ENCODE assay signal across 8 cellular contexts in genomic region chr6:1624848-1625341, GRCh38. TPM values are rescaled to one million over a fixed set of nuclear protein-coding genes. Genes with fewer than 3 reads are reported as not detected.
DNase-seq lines count a peak whose midpoint lies in the region; ATAC-seq, FAIRE-seq and TF ChIP-seq lines count a peak whose summit lies in the region.

No MANE protein-coding gene starts in this region.

- peak; percentile 33 to 52 for ATAC-seq in activated T-cell treated with anti-CD3 and anti-CD28 coated beads, Interleukin-2, amount 50 U/mL, for 72 hours (replicated peaks in 1 of 2)
- ATAC-seq in GM12878 (peak; percentile 70), GM19023 (IDR thresholded peaks at IDR 0.05; ENCODE audit: unreplicated experiment) (no peak)
- peak; percentile 52 for ATAC-seq in stimulated activated memory B cell treated with anti-CD40 and anti-IgM and Interleukin-4, amounts not matched to agents 10 μg/mL and 1 μg/mL and 100 μg/mL, for 72 hours

- no peak for TF ChIP-seq POLR2A in GM12878 (IDR thresholded peaks at IDR 0.05; ENCODE audit: low read depth, low read length)

- H3K27me3 ChIP-seq in GM12878 (replicated peaks in 1 of 2; ENCODE audit: control insufficient read depth in 2 of 2, insufficient read depth in 2 of 2, low read length in 1 of 2) = peaks cover 4 to 10% of the 10 kb centered on the region in 2 experiments
- H3K27me3 ChIP-seq in SJCRH30 = no peaks in the 10 kb centered on the region

- H3K27ac ChIP-seq in GM12878 (ENCODE audit: control insufficient read depth, insufficient read depth) = no peak overlapping the region
- no peak overlapping the region for H3K27ac ChIP-seq in SJCRH30

- no peak for TF ChIP-seq RAD21 in GM12878 (IDR thresholded peaks at IDR 0.05; ENCODE audit: insufficient read depth, low read depth, low read length)

- CTCF ChIA-PET in GM12878 (lab: Yijun Ruan, JAX) = interaction anchor here (1.8 kb wide), 1 partner anchor 479 kb away, joined by 7 read pairs; no protein-coding TSS in a partner anchor

- DNase-seq in activated T-cell treated with anti-CD3 and anti-CD28 coated beads, Interleukin-2, amount 50 U/mL, for 72 hours = no peak
- no peak for DNase-seq in activated T-cell treated with anti-CD3 and anti-CD28 coated beads, Interleukin-2, amount 50 U/mL, for 48 hours
- DNase-seq in GM12878 (ENCODE audit: low read depth, low spot score) = no peak
- DNase-seq in immature natural killer cell = no peak
- no peak for DNase-seq in SJCRH30
- no peak for DNase-seq in DMS79 (lab: John Stamatoyannopoulos, UW)

- H3K9me3 ChIP-seq in GM12878 (replicated peaks; ENCODE audit: control insufficient read depth, insufficient read depth, low read length) = no peaks in the 10 kb centered on the region
- no peaks in the 10 kb centered on the region for H3K9me3 ChIP-seq in SJCRH30 (replicated peaks)

- H3K36me3 Mint-ChIP-seq in activated T-cell treated with anti-CD3 and anti-CD28 coated beads, Interleukin-2, amount 50 U/mL, for 72 hours (ENCODE audit: insufficient read depth in 2 of 2) = no peaks in the 10 kb centered on the region
- H3K36me3 Mint-ChIP-seq in immature natural killer cell = peaks cover 25 to 33% (median 26%) of the 10 kb centered on the region in 3 donors
- peaks cover 19% of the 10 kb centered on the region for H3K36me3 Mint-ChIP-seq in stimulated activated memory B cell treated with anti-CD40 and anti-IgM and Interleukin-4, amounts not matched to agents 10 μg/mL and 1 μg/mL and 100 μg/mL, for 72 hours

- peak overlapping the region; percentile 24; the same call in 1 of the 2 replicates for H2AFZ ChIP-seq in GM12878 (ENCODE audit: control insufficient read depth, low read depth, low read length)

- no peak for FAIRE-seq in GM12878 (lab: Jason Lieb, UNC)

- in situ Hi-C loops in GM12878 (cut with MboI) = no loop called here

- H3K36me3 ChIP-seq in GM12878 (ENCODE audit: control insufficient read depth in 2 of 2, insufficient read depth in 2 of 2, low read length in 1 of 2) (no peaks in the 10 kb centered on the region), SJCRH30 (no peaks in the 10 kb centered on the region)

- intact Hi-C loops in GM12878 (cut with micrococcal nuclease; ENCODE audit: unreplicated experiment) = no loop called here

- H3K4me3 ChIP-seq in GM12878 (peak overlapping the region; percentile 80; the same call in 1 of the 2 replicates), SJCRH30 (no peak overlapping the region)

- TF ChIP-seq EP300 in GM12878 (IDR thresholded peaks at IDR 0.05; ENCODE audit: borderline replicate concordance in 1 of 2, control insufficient read depth in 1 of 2, low read depth in 2 of 2, low read length in 2 of 2) = no peak

- H4K20me1 ChIP-seq in GM12878 (ENCODE audit: control insufficient read depth, insufficient read depth) = peaks cover 3% of the 10 kb centered on the region; the same call in 1 of the 2 replicates

- peak overlapping the region; percentile 79 for H3K4me2 ChIP-seq in GM12878 (ENCODE audit: control insufficient read depth, insufficient read depth)

- H3K27me3 Mint-ChIP-seq in activated T-cell treated with anti-CD3 and anti-CD28 coated beads, Interleukin-2, amount 50 U/mL, for 72 hours (ENCODE audit: low read depth) = peaks cover 65% of the 10 kb centered on the region
- H3K27me3 Mint-ChIP-seq in immature natural killer cell (ENCODE audit: low read depth in 3 of 3) = peaks cover 13 to 26% (median 17%) of the 10 kb centered on the region in 3 donors
- H3K27me3 Mint-ChIP-seq in stimulated activated memory B cell treated with anti-CD40 and anti-IgM and Interleukin-4, amounts not matched to agents 10 μg/mL and 1 μg/mL and 100 μg/mL, for 72 hours = peaks cover 84% of the 10 kb centered on the region

- peak overlapping the region; percentile 60 to 79 for H3K4me3 Mint-ChIP-seq in activated T-cell treated with anti-CD3 and anti-CD28 coated beads, Interleukin-2, amount 50 U/mL, for 72 hours
- peak overlapping the region; percentile 60 to 85 (median 78) for H3K4me3 Mint-ChIP-seq in immature natural killer cell
- H3K4me3 Mint-ChIP-seq in stimulated activated memory B cell treated with anti-CD40 and anti-IgM and Interleukin-4, amounts not matched to agents 10 μg/mL and 1 μg/mL and 100 μg/mL, for 72 hours = peak overlapping the region; percentile 76

- RAD21 ChIA-PET in GM12878 (lab: Charles Lee; ENCODE audit: unreplicated experiment) = interaction anchor here (0.7 kb wide), 2 partner anchors 74 to 245 kb away, joined by 3 read pairs; no protein-coding TSS in a partner anchor

- no peak for TF ChIP-seq CTCF in GM12878 (IDR thresholded peaks at IDR 0.05 in 2 of 3, conservative IDR thresholded peaks at IDR 0.05 in 1 of 3; ENCODE audit: control insufficient read depth in 2 of 3, extremely low read depth in 1 of 3, insufficient read depth in 1 of 3, low read depth in 3 of 3, low read length in 3 of 3)

- SMC1A ChIA-PET in GM12878 (lab: Charles Lee; ENCODE audit: uncharacterized antibody, unreplicated experiment) = interaction anchor here (0.7 kb wide), 1 partner anchor 94 kb away, joined by 3 read pairs; no protein-coding TSS in a partner anchor

- H3K4me1 ChIP-seq in GM12878 (ENCODE audit: control insufficient read depth, insufficient read depth, low read length) (peaks cover 5% of the 10 kb centered on the region), SJCRH30 (no peaks in the 10 kb centered on the region)

- WGBS in GM12878 (ENCODE audit: insufficient coverage, insufficient replicate concordance, low lambda C conversion rate, missing lambda C conversion rate) = 11% methylated on average over 40 of the region's 41 CpGs

- POLR2A ChIA-PET in GM12878 (lab: Charles Lee) = interaction anchor here (0.6 kb wide), 1 partner anchor 245 kb away, joined by 3 read pairs; no protein-coding TSS in a partner anchor

- no peaks in the 10 kb centered on the region for H3K9me3 Mint-ChIP-seq in activated T-cell treated with anti-CD3 and anti-CD28 coated beads, Interleukin-2, amount 50 U/mL, for 72 hours
- peaks cover 0 to 1% (median 0%) of the 10 kb centered on the region in 6 donors for H3K9me3 Mint-ChIP-seq in immature natural killer cell
- H3K9me3 Mint-ChIP-seq in stimulated activated memory B cell treated with anti-CD40 and anti-IgM and Interleukin-4, amounts not matched to agents 10 μg/mL and 1 μg/mL and 100 μg/mL, for 72 hours = no peaks in the 10 kb centered on the region

- no peaks in the 10 kb centered on the region for H3K79me2 ChIP-seq in GM12878 (ENCODE audit: control insufficient read depth, insufficient read depth, low read length)

- BruUV-seq in GM12878 (replicated peaks; lab: Mats Ljungman, UMichigan) = no TSS peak

- no peak overlapping the region for H3K27ac Mint-ChIP-seq in activated T-cell treated with anti-CD3 and anti-CD28 coated beads, Interleukin-2, amount 50 U/mL, for 72 hours
- H3K27ac Mint-ChIP-seq in immature natural killer cell = no peak overlapping the region
- no peak overlapping the region for H3K27ac Mint-ChIP-seq in stimulated activated memory B cell treated with anti-CD40 and anti-IgM and Interleukin-4, amounts not matched to agents 10 μg/mL and 1 μg/mL and 100 μg/mL, for 72 hours

- H3K4me1 Mint-ChIP-seq in activated T-cell treated with anti-CD3 and anti-CD28 coated beads, Interleukin-2, amount 50 U/mL, for 72 hours (ENCODE audit: low read depth) = peaks cover 17% of the 10 kb centered on the region
- peaks cover 18% of the 10 kb centered on the region in 2 donors for H3K4me1 Mint-ChIP-seq in immature natural killer cell
- peaks cover 11% of the 10 kb centered on the region for H3K4me1 Mint-ChIP-seq in stimulated activated memory B cell treated with anti-CD40 and anti-IgM and Interleukin-4, amounts not matched to agents 10 μg/mL and 1 μg/mL and 100 μg/mL, for 72 hours

- H3K9ac ChIP-seq in GM12878 (ENCODE audit: control insufficient read depth, insufficient read depth, low read length) = no peak overlapping the region

TF ChIP-seq in GM12878, 131 proteins besides CTCF, POLR2A, EP300 and RAD21:
- TF ChIP-seq IKZF1 (conservative IDR thresholded peaks at IDR 0.05) = 0 out of 2 replicates have a peak, but pooled peaks have one; percentile 0
- TF ChIP-seq SREBF1 (IDR thresholded peaks at IDR 0.05; ENCODE audit: low read length) = no peak

RNA-seq across cellular contexts. Expression of gene FOXC1, which starts 15.2 kb away (rescaled TPM):
- under 1 TPM; 0.17 to 0.30 TPM for total RNA-seq in activated T-cell treated with anti-CD3 and anti-CD28 coated beads, Interleukin-2, amount 50 U/mL, for 72 hours
- total RNA-seq in GM12878 (2013; cell fraction: nucleolus; rRNA removed) = not detected in 2 replicates
- total RNA-seq in GM12878 (2014; rRNA removed) (0.38 and 0.51 TPM in 2 replicates), GM12878 (2014; rRNA removed; fragmentation: Illumina TruSeq; extraction: Trizol) (0.37 and 0.45 TPM in 2 replicates), GM12878 (2021) (1.5 and 1.7 TPM in 2 replicates)
- polyA plus RNA-seq in GM12878 (2011; ENCODE audit: low read depth) = 0.26 TPM
- polyA plus RNA-seq in GM12878 (2011; rRNA removed) (0.17 and 0.26 TPM in 2 replicates), GM12878 (2014; fragmentation: Illumina TruSeq; extraction: Trizol) (0.81 and 0.97 TPM in 2 replicates), GM12878 (2014; fragmentation: Nextera tagmentation; extraction: Ambion mirVana) (under 1 TPM; 0.13 to 0.26 TPM), GM12878 (2014; rRNA removed) (0.60 and 0.94 TPM in 2 replicates), GM12878 (2016; fragmentation: Nextera tagmentation; extraction: Ambion mirVana) (not detected), immature natural killer cell (under 1 TPM in 1 of 3 donors, not detected in 2; 0.22 TPM)
- 0.07 and 0.17 TPM in 2 replicates for polyA plus RNA-seq in GM12878 (2011; cell fraction: cytosol; rRNA removed)
- polyA plus RNA-seq in GM12878 (2011; cell fraction: nucleus; rRNA removed) = 0.19 and 0.31 TPM in 2 replicates
- polyA plus RNA-seq in GM12878 (2012) = 0.24 and 0.38 TPM in 2 replicates
- polyA minus RNA-seq in GM12878 (2011; rRNA and poly(A)+ RNA removed) = 0.15 TPM in 1 of 2 replicates, not detected in the other
- 0.53 and 0.83 TPM in 2 replicates for polyA minus RNA-seq in GM12878 (2011; cell fraction: cytosol; rRNA and poly(A)+ RNA removed)
- 0.12 and 0.57 TPM in 2 replicates for polyA minus RNA-seq in GM12878 (2011; cell fraction: nucleus; rRNA and poly(A)+ RNA removed)
- total RNA-seq in SJCRH30 (2014; rRNA removed; shearing (Covaris generic)) = 7.2 TPM in 2 replicates
